In the genomic region with DNA sequence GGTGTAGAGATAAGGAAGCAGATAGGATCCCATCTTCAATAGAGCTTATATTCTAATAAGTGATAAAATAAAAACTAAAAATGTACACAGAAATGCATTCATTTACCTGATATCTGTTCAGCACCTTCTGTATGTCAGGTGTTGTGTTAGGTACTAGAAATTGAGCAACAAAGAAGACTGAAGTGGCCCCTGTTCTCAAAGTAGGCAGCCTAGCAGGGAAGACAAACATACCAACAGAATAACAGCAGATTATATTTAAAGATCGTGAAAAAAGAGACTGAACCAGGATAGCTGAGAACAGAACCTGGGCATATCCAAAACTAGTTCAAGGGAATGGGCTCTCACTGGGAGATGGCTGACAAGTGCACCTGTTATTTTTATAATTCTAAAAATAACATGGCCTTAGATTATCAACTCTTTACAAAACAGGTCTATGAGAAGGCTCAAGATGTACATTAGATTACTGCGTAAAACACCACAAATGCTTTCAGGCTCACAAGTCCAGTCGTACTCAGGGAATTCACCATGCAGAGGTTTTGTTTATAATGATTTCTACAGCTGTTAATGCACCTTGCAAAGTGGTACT, we compare ENCODE assay signal across 1 cellular context.
A peak's percentile ranks its signal among the peaks of the same experiment; 100 is the strongest.
TF ChIP-seq lines count a peak whose summit lies in the region.

No MANE protein-coding gene starts in this region.

TF ChIP-seq in endothelial cell of umbilical vein, 7 proteins besides CTCF, POLR2A, EP300 and RAD21:
- TF ChIP-seq POLR2AphosphoS5 (IDR thresholded peaks at IDR 0.05; ENCODE audit: insufficient read depth, low read depth, low read length) (no peak), GATA2 (IDR thresholded peaks at IDR 0.05; ENCODE audit: insufficient read depth, insufficient read length, low read depth, low read length) (peak; percentile 50)
